29 cellular contexts compared by ENCODE assay signal in genomic region chr3:142047021-142047369, GRCh38.
"Had no signal": no experiment of that assay in that cellular context is flagged by ENCODE, and none has a peak within 500 bp of the region (broad histone marks: within the 10 kb centered on the region; RNA-seq: fewer than 3 reads in every experiment).

No MANE protein-coding gene starts in this region.

- H3K27ac ChIP-seq: body of pancreas, epithelial cell of prostate, esophagus squamous epithelium, gastroesophageal sphincter, heart right ventricle had no signal

- H3K9me3 Mint-ChIP-seq: activated CD4-positive, alpha-beta memory T cell treated with anti-CD3 and anti-CD28 coated beads for 36 hours; activated CD4-positive, alpha-beta T cell treated with anti-CD3 and anti-CD28 coated beads, Interleukin-2, amount 10 ng/mL, durations not matched to agents 24 days and 14 days; activated T-cell treated with anti-CD3 and anti-CD28 coated beads, Interleukin-2, amount 50 U/mL, for 24 hours; activated T-cell treated with anti-CD3 and anti-CD28 coated beads, Interleukin-2, amount 50 U/mL, for 72 hours had no signal

- H3K27me3 Mint-ChIP-seq: activated CD4-positive, alpha-beta memory T cell treated with anti-CD3 and anti-CD28 coated beads for 36 hours; activated CD4-positive, alpha-beta T cell treated with anti-CD3 and anti-CD28 coated beads for 36 hours; activated CD4-positive, alpha-beta T cell treated with anti-CD3 and anti-CD28 coated beads, Interleukin-2, amount 10 ng/mL, durations not matched to agents 24 days and 14 days; activated CD8-positive, alpha-beta memory T cell treated with anti-CD3 and anti-CD28 coated beads, Interleukin-2, amount 10 ng/mL, durations not matched to agents 7 days and 5 days; activated naive CD8-positive, alpha-beta T cell; activated T-cell treated with anti-CD3 and anti-CD28 coated beads, Interleukin-2, amount 50 U/mL, for 24 hours had no signal

- H3K4me1 Mint-ChIP-seq: activated CD4-positive, alpha-beta T cell treated with anti-CD3 and anti-CD28 coated beads for 36 hours; activated CD4-positive, alpha-beta T cell treated with anti-CD3 and anti-CD28 coated beads, Interleukin-2, amount 10 ng/mL, durations not matched to agents 24 days and 14 days; activated CD8-positive, alpha-beta memory T cell treated with anti-CD3 and anti-CD28 coated beads, Interleukin-2, amount 10 ng/mL, durations not matched to agents 7 days and 5 days had no signal

- H3K4me3 Mint-ChIP-seq: activated CD4-positive, alpha-beta memory T cell treated with anti-CD3 and anti-CD28 coated beads for 36 hours; activated CD4-positive, alpha-beta T cell treated with anti-CD3 and anti-CD28 coated beads for 36 hours; activated CD4-positive, alpha-beta T cell treated with anti-CD3 and anti-CD28 coated beads, Interleukin-2, amount 10 ng/mL, durations not matched to agents 24 days and 14 days; activated CD8-positive, alpha-beta memory T cell treated with anti-CD3 and anti-CD28 coated beads, Interleukin-2, amount 10 ng/mL, durations not matched to agents 7 days and 5 days; activated CD8-positive, alpha-beta T cell treated with anti-CD3 and anti-CD28 coated beads, Interleukin-2, amount 10 ng/mL, durations not matched to agents 7 days and 5 days; activated naive CD8-positive, alpha-beta T cell; activated T-cell treated with anti-CD3 and anti-CD28 coated beads, Interleukin-2, amount 50 U/mL, for 24 hours; activated T-cell treated with anti-CD3 and anti-CD28 coated beads, Interleukin-2, amount 50 U/mL, for 72 hours had no signal

- DNase-seq: activated CD4-positive, alpha-beta memory T cell treated with anti-CD3 and anti-CD28 coated beads for 36 hours; activated CD4-positive, alpha-beta T cell treated with anti-CD3 and anti-CD28 coated beads for 36 hours; activated CD4-positive, alpha-beta T cell treated with anti-CD3 and anti-CD28 coated beads, Interleukin-2, amount 10 ng/mL, durations not matched to agents 24 days and 14 days; activated CD4-positive, CD25-positive, alpha-beta regulatory T cell; activated CD4-positive, CD25-positive, alpha-beta regulatory T cell treated with anti-CD3 and anti-CD28 coated beads, Interleukin-2, amount 50 U/mL, for 72 hours; activated CD8-positive, alpha-beta memory T cell treated with anti-CD3 and anti-CD28 coated beads, Interleukin-2, amount 10 ng/mL, durations not matched to agents 7 days and 5 days; activated CD8-positive, alpha-beta memory T cell treated with anti-CD3 and anti-CD28 coated beads, Interleukin-2, amount 50 U/mL, for 48 hours; activated CD8-positive, alpha-beta T cell treated with anti-CD3 and anti-CD28 coated beads, Interleukin-2, amount 10 ng/mL, durations not matched to agents 7 days and 5 days; activated effector memory CD4-positive, alpha-beta T cell treated with Interleukin-2 at 50 U/mL for 16 hours; activated gamma-delta T cell treated with Interleukin-2 at 50 U/mL for 16 hours; activated naive CD4-positive, alpha-beta T cell treated with anti-CD3 and anti-CD28 coated beads, Interleukin-2, amount 50 U/mL, for 16 hours; activated naive CD4-positive, alpha-beta T cell treated with Interleukin-2 at 50 U/mL for 16 hours; activated T-cell treated with anti-CD3 and anti-CD28 coated beads for 4 hours; activated T-cell treated with anti-CD3 and anti-CD28 coated beads, Interleukin-2, amount 50 U/mL, for 24 hours; activated T-cell treated with anti-CD3 and anti-CD28 coated beads, Interleukin-2, amount 50 U/mL, for 72 hours; amniotic stem cell; anterior cingulate cortex; body of pancreas; caudate nucleus; cortex of kidney; dermis blood vessel endothelial cell; effector CD4-positive, alpha-beta T cell; esophagus squamous epithelium; foreskin melanocyte; heart right ventricle; T-helper 2 cell had no signal

- H3K27ac Mint-ChIP-seq: activated CD4-positive, alpha-beta memory T cell treated with anti-CD3 and anti-CD28 coated beads for 36 hours; activated CD4-positive, alpha-beta T cell treated with anti-CD3 and anti-CD28 coated beads for 36 hours; activated CD4-positive, alpha-beta T cell treated with anti-CD3 and anti-CD28 coated beads, Interleukin-2, amount 10 ng/mL, durations not matched to agents 24 days and 14 days; activated CD8-positive, alpha-beta memory T cell treated with anti-CD3 and anti-CD28 coated beads, Interleukin-2, amount 10 ng/mL, durations not matched to agents 7 days and 5 days; activated CD8-positive, alpha-beta T cell treated with anti-CD3 and anti-CD28 coated beads, Interleukin-2, amount 10 ng/mL, durations not matched to agents 7 days and 5 days; activated naive CD8-positive, alpha-beta T cell; activated T-cell treated with anti-CD3 and anti-CD28 coated beads, Interleukin-2, amount 50 U/mL, for 24 hours; activated T-cell treated with anti-CD3 and anti-CD28 coated beads, Interleukin-2, amount 50 U/mL, for 72 hours had no signal

- H3K9me3 ChIP-seq: body of pancreas, esophagus squamous epithelium, gastroesophageal sphincter had no signal

- ATAC-seq: activated CD4-positive, alpha-beta T cell treated with anti-CD3 and anti-CD28 coated beads for 36 hours; activated CD8-positive, alpha-beta memory T cell treated with anti-CD3 and anti-CD28 coated beads, Interleukin-2, amount 10 ng/mL, durations not matched to agents 7 days and 5 days; activated CD8-positive, alpha-beta T cell treated with anti-CD3 and anti-CD28 coated beads, Interleukin-2, amount 10 ng/mL, durations not matched to agents 7 days and 5 days; activated T-cell treated with anti-CD3 and anti-CD28 coated beads, Interleukin-2, amount 50 U/mL, for 72 hours; body of pancreas; gastroesophageal sphincter; heart right ventricle had no signal

- H3K4me3 ChIP-seq: body of pancreas, esophagus squamous epithelium, gastroesophageal sphincter, heart right ventricle had no signal

- H3K27me3 ChIP-seq: body of pancreas, esophagus squamous epithelium, gastroesophageal sphincter, heart right ventricle had no signal

- H3K4me1 ChIP-seq: body of pancreas, esophagus squamous epithelium, gastroesophageal sphincter, heart right ventricle had no signal
